In the genomic region with DNA sequence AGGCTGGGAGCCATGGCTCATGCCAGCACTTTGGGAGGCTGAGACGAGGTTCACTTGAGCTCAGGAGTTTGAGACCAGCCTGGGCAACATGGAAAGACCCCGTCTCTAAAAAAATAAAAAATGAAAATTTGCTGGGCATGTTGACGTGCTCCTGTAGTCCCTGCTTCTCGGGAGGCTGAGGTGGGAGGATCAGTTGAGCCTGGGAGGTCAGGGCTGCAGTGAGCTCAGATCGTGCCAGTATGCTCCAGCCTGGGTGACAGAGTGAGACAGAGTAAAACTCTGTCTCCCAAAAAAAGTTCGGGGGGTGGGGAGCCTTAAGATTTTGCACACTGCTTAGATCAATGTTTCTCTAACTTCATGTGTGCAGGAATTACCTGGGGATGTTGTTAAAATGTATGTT, we compare ENCODE assay signal across 18 cellular contexts. TPM values are rescaled to one million over a fixed set of nuclear protein-coding genes. Genes with fewer than 3 reads are reported as not detected.
DNase-seq lines count a peak whose midpoint lies in the region; ATAC-seq, FAIRE-seq and TF ChIP-seq lines count a peak whose summit lies in the region.
"Had no signal": no experiment of that assay in that cellular context is flagged by ENCODE, and none has a peak within 500 bp of the region (broad histone marks: within the 10 kb centered on the region; RNA-seq: fewer than 3 reads in every experiment).

No MANE protein-coding gene starts in this region.

- TF ChIP-seq CTCF in CD14-positive monocyte (IDR thresholded peaks at IDR 0.05) (no peak), activated B cell treated with CpG ODN at 0.5 μM for 24 hours (IDR thresholded peaks at IDR 0.05) (no peak), keratinocyte (optimal IDR thresholded peaks at IDR 0.05 in 1 of 3, IDR thresholded peaks at IDR 0.05 in 1 of 3, conservative IDR thresholded peaks at IDR 0.05 in 1 of 3; ENCODE audit: extremely low read depth in 1 of 3, insufficient read depth in 2 of 3, low read length in 3 of 3) (no peak)

- no peak overlapping the region for H3K4me2 ChIP-seq in keratinocyte (ENCODE audit: control insufficient read depth, extremely low read depth, insufficient read depth, low read depth, low read length)

- no peak overlapping the region for H3K4me3 Mint-ChIP-seq in T-helper 1 cell treated with Interleukin-12 subunit alpha and Interleukin-12 subunit beta and Interleukin-4 antibody, amounts not matched to agents 30 μg/mL and 1 μg/mL, for 36 hours
- H3K4me3 Mint-ChIP-seq in CD14-positive monocyte, result no peak overlapping the region
- no peak overlapping the region for H3K4me3 Mint-ChIP-seq in activated B cell treated with CpG ODN at 0.5 μM for 24 hours

- no peaks in the 10 kb centered on the region for H3K27me3 ChIP-seq in keratinocyte (ENCODE audit: control insufficient read depth, extremely low read depth, insufficient read depth, low read length)

- FAIRE-seq in keratinocyte (lab: Jason Lieb, UNC), result no peak
- FAIRE-seq: A204.1, G401.6, GM12891, RCC 7860 had no signal

- DNase-seq in T-helper 1 cell, result no peak
- DNase-seq in CD14-positive monocyte (ENCODE audit: low spot score), result no peak
- no peak for DNase-seq in activated B cell treated with CpG ODN at 0.5 μM for 24 hours
- no peak for DNase-seq in keratinocyte (ENCODE audit: low read depth, low spot score)
- no peak for DNase-seq in EL
- DNase-seq in left lobe of liver (ENCODE audit: low spot score), result no peak
- DNase-seq in cortex of kidney (lab: John Stamatoyannopoulos, UW), result no peak
- DNase-seq: activated CD4-positive, CD25-positive, alpha-beta regulatory T cell; anterior cingulate cortex; NCI-H187 treated with DMSO at 0.1 percent for 48 hours; NCI-H510A treated with DMSO at 0.1 percent for 48 hours; stimulated activated CD4-positive, alpha-beta T cell treated with anti-CD3 and anti-CD28 coated beads, Interleukin-4, amount 100 ng/mL, for 1 hour had no signal

- H3K79me2 ChIP-seq in keratinocyte (ENCODE audit: control insufficient read depth, insufficient read depth, low read length), result peaks cover 93% of the 10 kb centered on the region

- H3K36me3 Mint-ChIP-seq in T-helper 1 cell treated with Interleukin-12 subunit alpha and Interleukin-12 subunit beta and Interleukin-4 antibody, amounts not matched to agents 30 μg/mL and 1 μg/mL, for 36 hours (ENCODE audit: low read depth), result peaks cover 24% of the 10 kb centered on the region
- H3K36me3 Mint-ChIP-seq in CD14-positive monocyte (peaks cover 26 to 46% of the 10 kb centered on the region in 2 donors), activated B cell treated with CpG ODN at 0.5 μM for 24 hours (ENCODE audit: low read depth) (peaks cover 51% of the 10 kb centered on the region)

- dilution Hi-C loops in keratinocyte (cut with MboI; ENCODE audit: extremely low pct_ligation_motif_present, low sequenced_read_pairs), result no loop called here

- H3K9me3 Mint-ChIP-seq in T-helper 1 cell treated with Interleukin-12 subunit alpha and Interleukin-12 subunit beta and Interleukin-4 antibody, amounts not matched to agents 30 μg/mL and 1 μg/mL, for 36 hours, result no peaks in the 10 kb centered on the region
- H3K9me3 Mint-ChIP-seq in CD14-positive monocyte (peaks cover 0 to 2% (median 0%) of the 10 kb centered on the region in 7 donors), activated B cell treated with CpG ODN at 0.5 μM for 24 hours (no peaks in the 10 kb centered on the region)

- CTCF ChIA-PET in activated B cell treated with CpG ODN at 0.5 μM for 24 hours (lab: Charles Lee), result no interaction called here

- no peaks in the 10 kb centered on the region for H3K9me3 ChIP-seq in keratinocyte (ENCODE audit: control insufficient read depth, low read depth, low read length)

- POLR2A ChIA-PET in activated B cell treated with CpG ODN at 0.5 μM for 24 hours (lab: Charles Lee), result interaction anchor here (0.6 kb wide), 1 partner anchor 217 kb away, joined by 3 read pairs; no protein-coding TSS in a partner anchor

- no peak for ATAC-seq in activated B cell treated with CpG ODN at 0.5 μM for 24 hours (ENCODE audit: low read depth)
- no peak for ATAC-seq in left lobe of liver
- ATAC-seq: HCT116 had no signal

- intact Hi-C loops in CD14-positive monocyte (cut with micrococcal nuclease), result loop anchor here in 1 of 2 donors (10.0 kb wide), 1 partner anchor 207 kb away; no protein-coding TSS in a partner anchor
- intact Hi-C loops in activated B cell treated with CpG ODN at 0.5 μM for 24 hours (cut with micrococcal nuclease), result no loop called here

- H3K4me1 ChIP-seq in keratinocyte (ENCODE audit: control insufficient read depth, extremely low read depth, insufficient read depth, low read length), result peaks cover 45% of the 10 kb centered on the region

- H4K20me1 ChIP-seq in keratinocyte (ENCODE audit: control insufficient read depth, extremely low read depth, insufficient read depth, low read length), result peaks cover 5% of the 10 kb centered on the region

- H3K27me3 Mint-ChIP-seq in T-helper 1 cell treated with Interleukin-12 subunit alpha and Interleukin-12 subunit beta and Interleukin-4 antibody, amounts not matched to agents 30 μg/mL and 1 μg/mL, for 36 hours (ENCODE audit: low read depth), result no peaks in the 10 kb centered on the region
- H3K27me3 Mint-ChIP-seq in CD14-positive monocyte (ENCODE audit: low read depth in 3 of 3) (peaks cover 0 to 3% (median 0%) of the 10 kb centered on the region in 3 donors), activated B cell treated with CpG ODN at 0.5 μM for 24 hours (no peaks in the 10 kb centered on the region)

- H3K36me3 ChIP-seq in keratinocyte (ENCODE audit: control insufficient read depth in 2 of 2, extremely low read depth in 1 of 2, insufficient read depth in 2 of 2, low read length in 2 of 2), result peaks cover 10 to 18% of the 10 kb centered on the region in 2 experiments

- peak overlapping the region; percentile 36 for H3K27ac Mint-ChIP-seq in T-helper 1 cell treated with Interleukin-12 subunit alpha and Interleukin-12 subunit beta and Interleukin-4 antibody, amounts not matched to agents 30 μg/mL and 1 μg/mL, for 36 hours
- H3K27ac Mint-ChIP-seq in CD14-positive monocyte (peak overlapping the region in 4 of 7 donors; percentile 30 to 81 (median 76)), activated B cell treated with CpG ODN at 0.5 μM for 24 hours (peak overlapping the region; percentile 12)

- no peak overlapping the region for H3K9ac ChIP-seq in keratinocyte (ENCODE audit: control insufficient read depth, extremely low read depth, insufficient read depth, low read length)

- peaks cover 38% of the 10 kb centered on the region for H3K4me1 Mint-ChIP-seq in T-helper 1 cell treated with Interleukin-12 subunit alpha and Interleukin-12 subunit beta and Interleukin-4 antibody, amounts not matched to agents 30 μg/mL and 1 μg/mL, for 36 hours (ENCODE audit: low read depth)
- H3K4me1 Mint-ChIP-seq in CD14-positive monocyte, result peaks cover 53% of the 10 kb centered on the region
- H3K4me1 Mint-ChIP-seq in activated B cell treated with CpG ODN at 0.5 μM for 24 hours, result peaks cover 26% of the 10 kb centered on the region

- H2AFZ ChIP-seq in keratinocyte (ENCODE audit: control insufficient read depth, low read length), result no peak overlapping the region

- H3K9me1 ChIP-seq in keratinocyte (ENCODE audit: control insufficient read depth, extremely low read depth, insufficient read depth, low read length), result peaks cover 3% of the 10 kb centered on the region

- no peak overlapping the region for H3K4me3 ChIP-seq in keratinocyte (ENCODE audit: control insufficient read depth in 2 of 3, extremely low read depth in 1 of 3, insufficient read depth in 2 of 3, low read depth in 1 of 3, low read length in 3 of 3)

- peak overlapping the region; percentile 7 for H3K27ac ChIP-seq in keratinocyte (ENCODE audit: control insufficient read depth, insufficient read depth, low read length)

RNA-seq across cellular contexts. Expression of gene ATP2A2, which starts 30.9 kb away (rescaled TPM):
- polyA plus RNA-seq in CD14-positive monocyte, result 1 to 10 TPM; 4.5 to 6.9 TPM
- 94.8 and 100 TPM in 2 replicates for total RNA-seq in activated B cell treated with CpG ODN at 0.5 μM for 24 hours
- polyA plus RNA-seq in keratinocyte, result 54.5 to 190 TPM (median 127 TPM) in 3 replicates
- polyA plus RNA-seq in keratinocyte (2011; ENCODE audit: low read depth), result 125 TPM
- polyA plus RNA-seq in keratinocyte (2011; cell fraction: cytosol; rRNA removed), result 44.8 and 61.1 TPM in 2 replicates
- 434 and 449 TPM in 2 replicates for polyA plus RNA-seq in keratinocyte (2011; cell fraction: nucleus; rRNA removed)
- 126 and 203 TPM in 2 replicates for polyA plus RNA-seq in keratinocyte (2012; ENCODE audit: low replicate concordance)
- polyA minus RNA-seq in keratinocyte, result 122 to 314 TPM (median 265 TPM) in 3 replicates
- polyA minus RNA-seq in keratinocyte (2011; cell fraction: cytosol; rRNA and poly(A)+ RNA removed), result 79.8 TPM
- polyA minus RNA-seq in keratinocyte (2011; cell fraction: nucleus; rRNA and poly(A)+ RNA removed), result 294 and 451 TPM in 2 replicates
- 118 TPM for total RNA-seq in left lobe of liver

Comparison
In these comparisons a context has a peak if more than half of its experiments do, and no peak if none do; other contexts are left out.
1. H3K27ac Mint-ChIP-seq: peak in every context shown above with its lines; median percentile 76 in CD14-positive monocyte; 36 in T-helper 1 cell treated with Interleukin-12 subunit alpha and Interleukin-12 subunit beta and Interleukin-4 antibody, amounts not matched to agents 30 μg/mL and 1 μg/mL, for 36 hours; 12 in activated B cell treated with CpG ODN at 0.5 μM for 24 hours.